14 cellular contexts compared by ENCODE assay signal in genomic region chr22:46457502-46458488, GRCh38.
DNase-seq lines count a peak whose midpoint lies in the region; ATAC-seq, FAIRE-seq and TF ChIP-seq lines count a peak whose summit lies in the region.
"Had no signal": no experiment of that assay in that cellular context is flagged by ENCODE, and none has a peak within 500 bp of the region (broad histone marks: within the 10 kb centered on the region; RNA-seq: fewer than 3 reads in every experiment).

No MANE protein-coding gene starts in this region.

- H3K4me1 Mint-ChIP-seq in stimulated activated naive CD8-positive, alpha-beta T cell treated with anti-CD3 and anti-CD28 coated beads, Interleukin-15, Interleukin-2, amounts not matched to agents 100 ng/mL and 50 ng/mL, for 24 hours (ENCODE audit: low read depth): no peaks in the 10 kb centered on the region
- H3K4me1 Mint-ChIP-seq in activated T-cell treated with anti-CD3 and anti-CD28 coated beads, Interleukin-2, amount 50 U/mL, for 24 hours (ENCODE audit: low read depth): peaks cover 5% of the 10 kb centered on the region
- no peaks in the 10 kb centered on the region for H3K4me1 Mint-ChIP-seq in activated CD4-positive, alpha-beta T cell treated with anti-CD3 and anti-CD28 coated beads, Interleukin-2, amount 10 ng/mL, durations not matched to agents 7 days and 5 days

- no peaks in the 10 kb centered on the region for H3K36me3 Mint-ChIP-seq in stimulated activated naive CD8-positive, alpha-beta T cell treated with anti-CD3 and anti-CD28 coated beads, Interleukin-15, Interleukin-2, amounts not matched to agents 100 ng/mL and 50 ng/mL, for 24 hours (ENCODE audit: low read depth)
- H3K36me3 Mint-ChIP-seq in activated T-cell treated with anti-CD3 and anti-CD28 coated beads, Interleukin-2, amount 50 U/mL, for 24 hours (ENCODE audit: low read depth): no peaks in the 10 kb centered on the region
- H3K36me3 Mint-ChIP-seq in activated CD4-positive, alpha-beta T cell treated with anti-CD3 and anti-CD28 coated beads, Interleukin-2, amount 10 ng/mL, durations not matched to agents 7 days and 5 days (ENCODE audit: low read depth): no peaks in the 10 kb centered on the region

- no peak overlapping the region for H3K9ac ChIP-seq in kidney (ENCODE audit: low read length in 2 of 2)

- POLR2A ChIA-PET in activated CD4-positive, alpha-beta T cell treated with anti-CD3 and anti-CD28 coated beads, Interleukin-2, amount 10 ng/mL, durations not matched to agents 7 days and 5 days (lab: Charles Lee): no interaction called here

- H3K4me3 Mint-ChIP-seq in stimulated activated naive CD8-positive, alpha-beta T cell treated with anti-CD3 and anti-CD28 coated beads, Interleukin-15, Interleukin-2, amounts not matched to agents 100 ng/mL and 50 ng/mL, for 24 hours: no peak overlapping the region
- H3K4me3 Mint-ChIP-seq in activated T-cell treated with anti-CD3 and anti-CD28 coated beads, Interleukin-2, amount 50 U/mL, for 24 hours: no peak overlapping the region
- no peak overlapping the region for H3K4me3 Mint-ChIP-seq in activated CD4-positive, alpha-beta T cell treated with anti-CD3 and anti-CD28 coated beads, Interleukin-2, amount 10 ng/mL, durations not matched to agents 7 days and 5 days

- peak overlapping the region; percentile 0 for H3K27ac Mint-ChIP-seq in stimulated activated naive CD8-positive, alpha-beta T cell treated with anti-CD3 and anti-CD28 coated beads, Interleukin-15, Interleukin-2, amounts not matched to agents 100 ng/mL and 50 ng/mL, for 24 hours
- no peak overlapping the region for H3K27ac Mint-ChIP-seq in activated T-cell treated with anti-CD3 and anti-CD28 coated beads, Interleukin-2, amount 50 U/mL, for 24 hours
- H3K27ac Mint-ChIP-seq in activated CD4-positive, alpha-beta T cell treated with anti-CD3 and anti-CD28 coated beads, Interleukin-2, amount 10 ng/mL, durations not matched to agents 7 days and 5 days: no peak overlapping the region

- TF ChIP-seq CTCF in kidney (IDR thresholded peaks at IDR 0.05; ENCODE audit: borderline replicate concordance, extremely low read depth, insufficient read depth): no peak

- DNase-seq in stimulated activated naive CD8-positive, alpha-beta T cell treated with anti-CD3 and anti-CD28 coated beads, Interleukin-15, Interleukin-2, amounts not matched to agents 100 U/mL and 50 U/mL, for 24 hours: no peak
- DNase-seq in astrocyte of the hippocampus (ENCODE audit: low read depth, low spot score) (peak; percentile 77), kidney (peak; percentile 64), NCI-H1105 treated with DMSO at 0.1 percent for 48 hours (lab: John Stamatoyannopoulos, UW) (no peak), pons (ENCODE audit: low spot score) (no peak)
- no peak for DNase-seq in activated T-cell treated with anti-CD3 and anti-CD28 coated beads, Interleukin-2, amount 50 U/mL, for 24 hours
- no peak for DNase-seq in activated CD4-positive, alpha-beta T cell treated with anti-CD3 and anti-CD28 coated beads, Interleukin-2, amount 10 ng/mL, durations not matched to agents 7 days and 5 days
- DNase-seq: anterior cingulate cortex, MM.1S, SHP77 treated with DMSO at 0.1 percent for 48 hours, sigmoid colon, tibial artery had no signal

- no peaks in the 10 kb centered on the region for H3K9me3 Mint-ChIP-seq in stimulated activated naive CD8-positive, alpha-beta T cell treated with anti-CD3 and anti-CD28 coated beads, Interleukin-15, Interleukin-2, amounts not matched to agents 100 ng/mL and 50 ng/mL, for 24 hours
- H3K9me3 Mint-ChIP-seq in activated T-cell treated with anti-CD3 and anti-CD28 coated beads, Interleukin-2, amount 50 U/mL, for 24 hours: no peaks in the 10 kb centered on the region
- H3K9me3 Mint-ChIP-seq in activated CD4-positive, alpha-beta T cell treated with anti-CD3 and anti-CD28 coated beads, Interleukin-2, amount 10 ng/mL, durations not matched to agents 7 days and 5 days: no peaks in the 10 kb centered on the region

- no peak overlapping the region for H3K27ac ChIP-seq in kidney (ENCODE audit: low read depth in 2 of 2, low read length in 2 of 2)
- H3K27ac ChIP-seq: sigmoid colon, tibial artery, VCaP had no signal

- intact Hi-C loops in kidney (cut with DNase I): no loop called here

- no peaks in the 10 kb centered on the region for H3K9me3 ChIP-seq in kidney (ENCODE audit: control insufficient read depth in 1 of 2, low read length in 2 of 2)
- H3K9me3 ChIP-seq: sigmoid colon, tibial artery had no signal

- CTCF ChIA-PET in activated CD4-positive, alpha-beta T cell treated with anti-CD3 and anti-CD28 coated beads, Interleukin-2, amount 10 ng/mL, durations not matched to agents 7 days and 5 days (lab: Charles Lee): interaction anchor here (0.6 kb wide), 1 partner anchor 141 kb away, joined by 3 read pairs; no protein-coding TSS in a partner anchor

- no peaks in the 10 kb centered on the region for H3K27me3 Mint-ChIP-seq in stimulated activated naive CD8-positive, alpha-beta T cell treated with anti-CD3 and anti-CD28 coated beads, Interleukin-15, Interleukin-2, amounts not matched to agents 100 ng/mL and 50 ng/mL, for 24 hours
- H3K27me3 Mint-ChIP-seq in activated T-cell treated with anti-CD3 and anti-CD28 coated beads, Interleukin-2, amount 50 U/mL, for 24 hours: no peaks in the 10 kb centered on the region
- no peaks in the 10 kb centered on the region for H3K27me3 Mint-ChIP-seq in activated CD4-positive, alpha-beta T cell treated with anti-CD3 and anti-CD28 coated beads, Interleukin-2, amount 10 ng/mL, durations not matched to agents 7 days and 5 days

- peaks cover under 1 to 14% of the 10 kb centered on the region in 2 donors for H3K36me3 ChIP-seq in kidney (ENCODE audit: control insufficient read depth in 1 of 2, insufficient read depth in 2 of 2, low read length in 2 of 2)
- H3K36me3 ChIP-seq: sigmoid colon, tibial artery had no signal

- no peak for ATAC-seq in stimulated activated naive CD8-positive, alpha-beta T cell treated with anti-CD3 and anti-CD28 coated beads, Interleukin-15, Interleukin-2, amounts not matched to agents 100 U/mL and 50 U/mL, for 24 hours

- H3K4me3 ChIP-seq in kidney (ENCODE audit: low read length in 2 of 2): no peak overlapping the region
- H3K4me3 ChIP-seq: sigmoid colon, tibial artery had no signal

- H3K4me1 ChIP-seq in kidney (ENCODE audit: control insufficient read depth in 1 of 2, insufficient read depth in 1 of 2, low read depth in 1 of 2, low read length in 2 of 2): peaks cover 6 to 8% of the 10 kb centered on the region in 2 donors
- H3K4me1 ChIP-seq: sigmoid colon, tibial artery had no signal

- no peak for FAIRE-seq in kidney (lab: Jason Lieb, UNC)

Comparison
In these comparisons a context has a peak if more than half of its experiments do, and no peak if none do; other contexts are left out.
1. DNase-seq: peak in astrocyte of the hippocampus (single experiment) and kidney (single experiment); none in stimulated activated naive CD8-positive, alpha-beta T cell treated with anti-CD3 and anti-CD28 coated beads, Interleukin-15, Interleukin-2, amounts not matched to agents 100 U/mL and 50 U/mL, for 24 hours (single experiment), activated T-cell treated with anti-CD3 and anti-CD28 coated beads, Interleukin-2, amount 50 U/mL, for 24 hours (single experiment), NCI-H1105 treated with DMSO at 0.1 percent for 48 hours (single experiment), activated CD4-positive, alpha-beta T cell treated with anti-CD3 and anti-CD28 coated beads, Interleukin-2, amount 10 ng/mL, durations not matched to agents 7 days and 5 days (single experiment) and pons (single experiment).